21 cellular contexts compared by ENCODE assay signal in the genomic region with DNA sequence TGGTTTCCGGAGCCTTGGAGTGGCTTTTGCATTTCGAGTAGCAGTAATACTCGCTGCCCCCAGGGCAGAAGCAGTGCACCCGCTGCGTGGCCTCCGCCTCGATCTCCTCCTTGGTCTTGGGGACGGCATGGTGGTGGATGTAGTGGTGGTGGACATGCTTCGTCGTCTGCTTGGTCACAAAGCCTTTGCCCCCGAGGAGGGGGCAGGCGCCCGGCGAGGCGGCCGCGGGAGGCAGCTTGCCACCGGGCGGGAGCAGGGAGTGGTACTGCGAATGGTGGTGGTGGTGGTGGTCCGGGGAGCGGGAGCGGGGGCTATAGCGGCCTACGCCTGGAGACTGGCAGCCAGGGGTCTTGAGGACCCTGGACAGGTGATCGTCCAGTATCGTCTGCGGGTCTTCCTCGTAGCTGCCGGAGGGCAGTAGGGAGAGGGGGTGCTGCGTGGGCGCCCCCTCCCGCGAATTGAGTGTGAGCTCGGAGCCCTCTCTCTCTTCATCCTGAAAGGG. TPM values are rescaled to one million over a fixed set of nuclear protein-coding genes. Genes with fewer than 3 reads are reported as not detected.
DNase-seq lines count a peak whose midpoint lies in the region; ATAC-seq, FAIRE-seq and TF ChIP-seq lines count a peak whose summit lies in the region.
"Had no signal": no experiment of that assay in that cellular context is flagged by ENCODE, and none has a peak within 500 bp of the region (broad histone marks: within the 10 kb centered on the region; RNA-seq: fewer than 3 reads in every experiment).

No MANE protein-coding gene starts in this region.

- H3K27ac Mint-ChIP-seq in activated naive CD4-positive, alpha-beta T cell treated with anti-CD3 and anti-CD28 coated beads for 36 hours = no peak overlapping the region
- no peak overlapping the region for H3K27ac Mint-ChIP-seq in activated T-helper 17 cell treated with anti-CD3 and anti-CD28 coated beads, Interleukin-2, amount 50 U/mL, for 72 hours
- no peak overlapping the region for H3K27ac Mint-ChIP-seq in immature natural killer cell

- H3K4me2 ChIP-seq in HepG2 (ENCODE audit: low read depth, low read length) = no peak overlapping the region
- H3K4me2 ChIP-seq: KMS-11 had no signal

- peak overlapping the region; percentile 63 for H3K4me3 Mint-ChIP-seq in activated naive CD4-positive, alpha-beta T cell treated with anti-CD3 and anti-CD28 coated beads for 36 hours
- H3K4me3 Mint-ChIP-seq in activated T-helper 17 cell treated with anti-CD3 and anti-CD28 coated beads, Interleukin-2, amount 50 U/mL, for 72 hours = peak overlapping the region; percentile 35
- no peak overlapping the region for H3K4me3 Mint-ChIP-seq in immature natural killer cell

- peaks cover 94% of the 10 kb centered on the region for H4K20me1 ChIP-seq in HepG2 (ENCODE audit: insufficient read depth, low read length)

- H3K9me3 Mint-ChIP-seq in activated naive CD4-positive, alpha-beta T cell treated with anti-CD3 and anti-CD28 coated beads for 36 hours = no peaks in the 10 kb centered on the region
- no peaks in the 10 kb centered on the region for H3K9me3 Mint-ChIP-seq in activated T-helper 17 cell treated with anti-CD3 and anti-CD28 coated beads, Interleukin-2, amount 50 U/mL, for 72 hours
- H3K9me3 Mint-ChIP-seq in immature natural killer cell = no peaks in the 10 kb centered on the region

- intact Hi-C loops in activated naive CD4-positive, alpha-beta T cell treated with anti-CD3 and anti-CD28 coated beads for 36 hours (cut with micrococcal nuclease) = no loop called here
- intact Hi-C loops in HepG2 (cut with micrococcal nuclease; ENCODE audit: unreplicated experiment) = no loop called here
- intact Hi-C loops in testis (cut with DNase I; ENCODE audit: low total_unique reads) = no loop called here
- intact Hi-C loops in lower leg skin (cut with DNase I; ENCODE audit: low total_unique reads) = no loop called here

- TF ChIP-seq POLR2A in HepG2 (IDR thresholded peaks at IDR 0.05; ENCODE audit: insufficient read depth in 1 of 2, low read depth in 2 of 2, low read length in 2 of 2) = no peak
- TF ChIP-seq POLR2A in testis (IDR thresholded peaks at IDR 0.05) = no peak
- TF ChIP-seq POLR2A in lower leg skin (IDR thresholded peaks at IDR 0.05) = no peak

- ATAC-seq in activated T-helper 17 cell treated with anti-CD3 and anti-CD28 coated beads, Interleukin-2, amount 50 U/mL, for 72 hours (replicated peaks) = no peak
- no peak for ATAC-seq in HepG2
- no peak for ATAC-seq in HG02759 (IDR thresholded peaks at IDR 0.05; ENCODE audit: unreplicated experiment)
- ATAC-seq: HCT116, Right ventricle myocardium inferior had no signal

- H3K9me3 ChIP-seq in HepG2 (ENCODE audit: low read length) (no peaks in the 10 kb centered on the region), testis (no peaks in the 10 kb centered on the region)
- H3K9me3 ChIP-seq: Peyer's patch had no signal

- no peaks in the 10 kb centered on the region for H3K27me3 Mint-ChIP-seq in activated naive CD4-positive, alpha-beta T cell treated with anti-CD3 and anti-CD28 coated beads for 36 hours (ENCODE audit: low read depth)
- H3K27me3 Mint-ChIP-seq in activated T-helper 17 cell treated with anti-CD3 and anti-CD28 coated beads, Interleukin-2, amount 50 U/mL, for 72 hours = no peaks in the 10 kb centered on the region
- peaks cover 0 to 4% (median 0%) of the 10 kb centered on the region in 3 donors for H3K27me3 Mint-ChIP-seq in immature natural killer cell (ENCODE audit: low read depth in 3 of 3)

- H3K4me3 ChIP-seq in HepG2 (replicated peaks in 1 of 3; ENCODE audit: insufficient read depth in 1 of 3, low read depth in 2 of 3, low read length in 3 of 3) (no peak overlapping the region), testis (peak overlapping the region; percentile 51 to 55), lower leg skin (ENCODE audit: low read depth, poor library complexity, severe bottlenecking) (no peak overlapping the region)
- H3K4me3 ChIP-seq: GM23248, Peyer's patch had no signal

- H3K36me3 Mint-ChIP-seq in activated naive CD4-positive, alpha-beta T cell treated with anti-CD3 and anti-CD28 coated beads for 36 hours (ENCODE audit: low read depth) = peaks cover 16% of the 10 kb centered on the region
- peaks cover 65% of the 10 kb centered on the region for H3K36me3 Mint-ChIP-seq in activated T-helper 17 cell treated with anti-CD3 and anti-CD28 coated beads, Interleukin-2, amount 50 U/mL, for 72 hours (ENCODE audit: low read depth)
- H3K36me3 Mint-ChIP-seq in immature natural killer cell = no peaks in the 10 kb centered on the region

- TF ChIP-seq EP300 in HepG2 (IDR thresholded peaks at IDR 0.05; ENCODE audit: low read depth in 2 of 2, low read length in 2 of 2) (no peak), HepG2 (CRISPR knock-in tag; IDR thresholded peaks at IDR 0.05; ENCODE audit: borderline replicate concordance) (no peak)

- CTCF ChIA-PET in activated naive CD4-positive, alpha-beta T cell treated with anti-CD3 and anti-CD28 coated beads for 36 hours (lab: Charles Lee) = no interaction called here
- CTCF ChIA-PET in HepG2 (lab: Yijun Ruan, JAX; ENCODE audit: low intra/inter-chr PET ratio, low total read pairs) = no interaction called here

- no peak overlapping the region for H3K27ac ChIP-seq in HepG2 (ENCODE audit: extremely low read length, insufficient read depth, low read length)
- H3K27ac ChIP-seq in testis = no peak overlapping the region
- H3K27ac ChIP-seq: GM23248, KMS-11, Peyer's patch had no signal

- H2AFZ ChIP-seq in HepG2 (ENCODE audit: low read length) = no peak overlapping the region
- H2AFZ ChIP-seq: GM23248 had no signal

- H3K4me1 ChIP-seq in HepG2 (ENCODE audit: insufficient read depth, low read length) = peaks cover 22% of the 10 kb centered on the region
- H3K4me1 ChIP-seq in testis = peaks cover 7% of the 10 kb centered on the region

- in situ Hi-C loops in HepG2 (cut with HindIII; ENCODE audit: extremely low pct_ligation_motif_present, low pct_unique_long_range_greater_than_20kb) = loop anchor here (25.0 kb wide), 1 partner anchor 625 kb away; no protein-coding TSS in a partner anchor

- DNase-seq in activated naive CD4-positive, alpha-beta T cell treated with anti-CD3 and anti-CD28 coated beads for 36 hours = no peak
- DNase-seq in activated naive CD4-positive, alpha-beta T cell treated with Interleukin-2 at 50 U/mL for 16 hours = no peak
- DNase-seq in HepG2 (ENCODE audit: low spot score) = no peak
- DNase-seq in testis = peak; percentile 16
- DNase-seq in immature natural killer cell = no peak
- no peak for DNase-seq in lower leg skin (ENCODE audit: low spot score in 2 of 2)
- DNase-seq: DMS 273 treated with DMSO at 0.1 percent for 48 hours; GM23248; MV-4-11; NCI-H1694 treated with DMSO at 0.1 percent for 48 hours; NCI-H2107; NCI-H510A; NCI-H748 treated with DMSO at 0.1 percent for 48 hours; NK-92 treated with Interleukin-12 subunit alpha and Interleukin-12 subunit beta, amount 100 ng/mL, for 24 hours had no signal

- no peak for TF ChIP-seq RAD21 in HepG2 (CRISPR knock-in tag; IDR thresholded peaks at IDR 0.05)

- no TSS peak for BruUV-seq in HepG2 (replicated peaks; lab: Mats Ljungman, UMichigan)

- no peaks in the 10 kb centered on the region for H3K27me3 ChIP-seq in HepG2 (ENCODE audit: control insufficient read depth in 1 of 2, insufficient read depth in 2 of 2, low read length in 2 of 2)
- no peaks in the 10 kb centered on the region for H3K27me3 ChIP-seq in testis
- H3K27me3 ChIP-seq: Peyer's patch had no signal

- peaks cover 31% of the 10 kb centered on the region for H3K79me2 ChIP-seq in HepG2 (ENCODE audit: insufficient read depth, low read length)

- WGBS in HepG2 (ENCODE audit: low lambda C conversion rate) = 98% methylated on average over 35 of the region's 35 CpGs
- WGBS in testis, 2 donors = 68 to 83% methylated on average over 33 to 35 of the region's 35 CpGs
- WGBS in lower leg skin, 2 donors = 93 to 94% methylated on average over 34 to 35 of the region's 35 CpGs

- peaks cover 33% of the 10 kb centered on the region for H3K4me1 Mint-ChIP-seq in activated naive CD4-positive, alpha-beta T cell treated with anti-CD3 and anti-CD28 coated beads for 36 hours (ENCODE audit: low read depth)
- peaks cover 4% of the 10 kb centered on the region for H3K4me1 Mint-ChIP-seq in activated T-helper 17 cell treated with anti-CD3 and anti-CD28 coated beads, Interleukin-2, amount 50 U/mL, for 72 hours
- no peaks in the 10 kb centered on the region for H3K4me1 Mint-ChIP-seq in immature natural killer cell

- H3K9ac ChIP-seq in HepG2 (ENCODE audit: insufficient read depth, low read depth, low read length) = no peak overlapping the region
- H3K9ac ChIP-seq: GM23248, KMS-11 had no signal

- H3K36me3 ChIP-seq in HepG2 (replicated peaks in 1 of 2; ENCODE audit: control insufficient read depth in 1 of 2, insufficient read depth in 2 of 2, low read length in 2 of 2) = peaks cover 77 to 100% of the 10 kb centered on the region in 2 experiments
- H3K36me3 ChIP-seq in testis (ENCODE audit: low read depth, missing control alignments) = no peaks in the 10 kb centered on the region

- FAIRE-seq in HepG2 (lab: Jason Lieb, UNC) = no peak
- FAIRE-seq: G401.6 had no signal

- POLR2A ChIA-PET in HepG2 (lab: Yijun Ruan, JAX) = interaction anchor here (2.1 kb wide), 1 partner anchor 13 kb away, joined by 4 read pairs; no protein-coding TSS in a partner anchor

- no peak for TF ChIP-seq CTCF in HepG2 (CRISPR knock-in tag; IDR thresholded peaks at IDR 0.05)
- no peak for TF ChIP-seq CTCF in testis (IDR thresholded peaks at IDR 0.05)
- no peak for TF ChIP-seq CTCF in lower leg skin (IDR thresholded peaks at IDR 0.05)

RNA-seq across cellular contexts. Expression of a gene that starts 24.1 kb away (rescaled TPM):
- 1 to 10 TPM; 2.3 to 2.5 TPM for total RNA-seq in activated naive CD4-positive, alpha-beta T cell treated with anti-CD3 and anti-CD28 coated beads for 36 hours
- total RNA-seq in activated T-helper 17 cell treated with anti-CD3 and anti-CD28 coated beads, Interleukin-2, amount 50 U/mL, for 72 hours = 1 to 10 TPM in 1 of 2 donors, under 1 TPM in 1; 0.71 to 1.5 TPM
- 53.8 and 58.6 TPM in 2 replicates for total RNA-seq in HepG2 (2016; rRNA removed; fragmentation: Illumina TruSeq; extraction: Trizol)
- total RNA-seq in HepG2 (2016; cell fraction: cytosol; rRNA removed; fragmentation: Illumina TruSeq; extraction: Trizol; ENCODE audit: low read depth) = 12.0 and 13.7 TPM in 2 replicates
- 45.1 and 59.6 TPM in 2 replicates for total RNA-seq in HepG2 (2016; cell fraction: insoluble cytoplasmic fraction; rRNA removed; fragmentation: Illumina TruSeq; extraction: Trizol)
- 27.0 and 28.7 TPM in 2 replicates for total RNA-seq in HepG2 (2016; cell fraction: membrane; rRNA removed; fragmentation: Illumina TruSeq; extraction: Trizol)
- total RNA-seq in HepG2 (2016; cell fraction: nucleus; rRNA removed; fragmentation: Illumina TruSeq; extraction: Trizol) = 79.3 and 81.9 TPM in 2 replicates
- polyA plus RNA-seq in HepG2 (2011; rRNA removed) = 55.0 and 63.4 TPM in 2 replicates
- polyA plus RNA-seq in HepG2 (2011; cell fraction: cytosol; rRNA removed) = 29.9 and 39.9 TPM in 2 replicates
- 126 and 210 TPM in 2 replicates for polyA plus RNA-seq in HepG2 (2011; cell fraction: nucleus; rRNA removed)
- 55.5 and 56.3 TPM in 2 replicates for polyA plus RNA-seq in HepG2 (2012)
- polyA plus RNA-seq in HepG2 (2016; cell fraction: cytosol; fragmentation: Illumina TruSeq; extraction: Trizol; ENCODE audit: low read depth) = 2.0 and 2.2 TPM in 2 replicates
- 34.3 and 44.8 TPM in 2 replicates for polyA plus RNA-seq in HepG2 (2016; cell fraction: insoluble cytoplasmic fraction; fragmentation: Illumina TruSeq; extraction: Trizol; ENCODE audit: low read depth)
- polyA plus RNA-seq in HepG2 (2016; cell fraction: membrane; fragmentation: Illumina TruSeq; extraction: Trizol; ENCODE audit: low read depth) = 9.2 and 9.3 TPM in 2 replicates
- 115 and 117 TPM in 2 replicates for polyA plus RNA-seq in HepG2 (2016; cell fraction: nucleus; fragmentation: Illumina TruSeq; extraction: Trizol; ENCODE audit: insufficient read depth, low read depth)
- 0.09 and 105 TPM in 2 replicates for polyA minus RNA-seq in HepG2 (2011; rRNA and poly(A)+ RNA removed; ENCODE audit: low replicate concordance)
- 43.2 and 45.6 TPM in 2 replicates for polyA minus RNA-seq in HepG2 (2011; cell fraction: cytosol; rRNA and poly(A)+ RNA removed)
- 175 and 211 TPM in 2 replicates for polyA minus RNA-seq in HepG2 (2011; cell fraction: nucleus; rRNA and poly(A)+ RNA removed)
- total RNA-seq in testis = 10 to 100 TPM; 20.2 to 26.3 TPM
- polyA plus RNA-seq in testis (ENCODE audit: insufficient read depth, low read depth, low replicate concordance) = 18.1 TPM
- polyA plus RNA-seq in immature natural killer cell = under 1 TPM in 2 of 3 donors, not detected in 1; 0.57 to 0.94 TPM
- total RNA-seq in lower leg skin = 10 to 100 TPM; 11.7 to 16.7 (median 14.6) TPM

Comparison
In these comparisons a context has a peak if more than half of its experiments do, and no peak if none do; other contexts are left out.
1. H3K4me3 Mint-ChIP-seq: peak in activated naive CD4-positive, alpha-beta T cell treated with anti-CD3 and anti-CD28 coated beads for 36 hours (single experiment) and activated T-helper 17 cell treated with anti-CD3 and anti-CD28 coated beads, Interleukin-2, amount 50 U/mL, for 72 hours (single experiment); none in immature natural killer cell (0 of 5).
2. H3K4me3 ChIP-seq: peak in testis (2 of 2); none in HepG2 (0 of 3) and lower leg skin (single experiment).